Comparison of ENCODE assay signal across 1 cellular context in genomic region chr10:101062231-101063161, GRCh38.
TF ChIP-seq lines count a peak whose summit lies in the region.

No MANE protein-coding gene starts in this region.

TF ChIP-seq in K562, 482 proteins besides CTCF, POLR2A, EP300 and RAD21 (continues in another document):
- no peak for TF ChIP-seq FOXK2 (conservative IDR thresholded peaks at IDR 0.05 in 1 of 2, IDR thresholded peaks at IDR 0.05 in 1 of 2; ENCODE audit: low read depth in 2 of 2)
- TF ChIP-seq GABPA (tag; conservative IDR thresholded peaks at IDR 0.05; ENCODE audit: low read depth) = no peak
- TF ChIP-seq, protein P1, sequence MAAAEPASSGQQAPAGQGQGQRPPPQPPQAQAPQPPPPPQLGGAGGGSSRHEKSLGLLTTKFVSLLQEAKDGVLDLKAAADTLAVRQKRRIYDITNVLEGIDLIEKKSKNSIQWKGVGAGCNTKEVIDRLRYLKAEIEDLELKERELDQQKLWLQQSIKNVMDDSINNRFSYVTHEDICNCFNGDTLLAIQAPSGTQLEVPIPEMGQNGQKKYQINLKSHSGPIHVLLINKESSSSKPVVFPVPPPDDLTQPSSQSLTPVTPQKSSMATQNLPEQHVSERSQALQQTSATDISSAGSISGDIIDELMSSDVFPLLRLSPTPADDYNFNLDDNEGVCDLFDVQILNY (CRISPR knock-in tag; IDR thresholded peaks at IDR 0.05) = no peak
- TF ChIP-seq NR2C2 (CRISPR knock-in tag; IDR thresholded peaks at IDR 0.05) = peak; percentile 73; the same call in 1 of the 2 replicates
- peak; percentile 48; the same call in 1 of the 2 replicates for TF ChIP-seq NR2C2 (tag; IDR thresholded peaks at IDR 0.05)
- TF ChIP-seq NR3C1 (CRISPR knock-in tag; IDR thresholded peaks at IDR 0.05) = peak; percentile 56; the same call in 1 of the 2 replicates
- 0 out of 2 replicates have a peak, but pooled peaks have one; percentile 68 for TF ChIP-seq NR1H2 (CRISPR knock-in tag; IDR thresholded peaks at IDR 0.05)
- peak; percentile 33; the same call in 1 of the 2 replicates for TF ChIP-seq ZNF583 (CRISPR knock-in tag; IDR thresholded peaks at IDR 0.05)
- peak; percentile 25; the same call in 1 of the 2 replicates for TF ChIP-seq ZBTB49 (CRISPR knock-in tag; IDR thresholded peaks at IDR 0.05; ENCODE audit: borderline replicate concordance)
- TF ChIP-seq CHCHD3 (CRISPR knock-in tag; IDR thresholded peaks at IDR 0.05) = no peak
- TF ChIP-seq NONO (IDR thresholded peaks at IDR 0.05; ENCODE audit: low read depth in 2 of 2, low read length in 1 of 2) = peak; percentile 27 to 60; a peak in 2 of 4 replicates
- no peak for TF ChIP-seq ZNF584 (CRISPR knock-in tag; IDR thresholded peaks at IDR 0.05; ENCODE audit: low read depth)
- no peak for TF ChIP-seq C11orf30 (IDR thresholded peaks at IDR 0.05; ENCODE audit: low read depth)
- TF ChIP-seq NFE2 (IDR thresholded peaks at IDR 0.05; ENCODE audit: low read depth) = no peak
- TF ChIP-seq PRDM10 (IDR thresholded peaks at IDR 0.05; ENCODE audit: partially characterized antibody) = peak; percentile 22
- TF ChIP-seq ZFX (CRISPR knock-in tag; IDR thresholded peaks at IDR 0.05) = peak; percentile 92
- TF ChIP-seq ZNF717 (CRISPR knock-in tag; IDR thresholded peaks at IDR 0.05) = no peak
- TF ChIP-seq, protein P2, sequence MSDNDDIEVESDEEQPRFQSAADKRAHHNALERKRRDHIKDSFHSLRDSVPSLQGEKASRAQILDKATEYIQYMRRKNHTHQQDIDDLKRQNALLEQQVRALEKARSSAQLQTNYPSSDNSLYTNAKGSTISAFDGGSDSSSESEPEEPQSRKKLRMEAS (CRISPR knock-in tag; IDR thresholded peaks at IDR 0.05) = peak; percentile 89
- TF ChIP-seq FOXP4 (CRISPR knock-in tag; IDR thresholded peaks at IDR 0.05; ENCODE audit: borderline replicate concordance) = peak; percentile 82; the same call in 1 of the 2 replicates
- no peak for TF ChIP-seq POLR3G (IDR thresholded peaks at IDR 0.05; ENCODE audit: extremely low read depth, insufficient read length, insufficient replicate concordance)
- TF ChIP-seq, protein P3, sequence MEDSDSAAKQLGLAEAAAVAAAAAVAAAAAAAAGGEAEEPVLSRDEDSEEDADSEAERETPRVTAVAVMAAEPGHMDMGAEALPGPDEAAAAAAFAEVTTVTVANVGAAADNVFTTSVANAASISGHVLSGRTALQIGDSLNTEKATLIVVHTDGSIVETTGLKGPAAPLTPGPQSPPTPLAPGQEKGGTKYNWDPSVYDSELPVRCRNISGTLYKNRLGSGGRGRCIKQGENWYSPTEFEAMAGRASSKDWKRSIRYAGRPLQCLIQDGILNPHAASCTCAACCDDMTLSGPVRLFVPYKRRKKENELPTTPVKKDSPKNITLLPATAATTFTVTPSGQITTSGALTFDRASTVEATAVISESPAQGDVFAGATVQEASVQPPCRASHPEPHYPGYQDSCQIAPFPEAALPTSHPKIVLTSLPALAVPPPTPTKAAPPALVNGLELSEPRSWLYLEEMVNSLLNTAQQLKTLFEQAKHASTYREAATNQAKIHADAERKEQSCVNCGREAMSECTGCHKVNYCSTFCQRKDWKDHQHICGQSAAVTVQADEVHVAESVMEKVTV (CRISPR knock-in tag; IDR thresholded peaks at IDR 0.05) = no peak
- peak; percentile 35 for TF ChIP-seq RBBP5 (IDR thresholded peaks at IDR 0.05; ENCODE audit: borderline replicate concordance, insufficient read depth, low read length, poor library complexity, severe bottlenecking)
- peak; percentile 77 for TF ChIP-seq MTA3 (IDR thresholded peaks at IDR 0.05; ENCODE audit: borderline replicate concordance)
- TF ChIP-seq ETV6 (IDR thresholded peaks at IDR 0.05; ENCODE audit: borderline replicate concordance in 1 of 2, low read depth in 2 of 2, low read length in 1 of 2) = no peak
- TF ChIP-seq ETV6 (CRISPR knock-in tag; IDR thresholded peaks at IDR 0.05; ENCODE audit: borderline replicate concordance) = 0 out of 2 replicates have a peak, but pooled peaks have one; percentile 40
- TF ChIP-seq TAL1 (IDR thresholded peaks at IDR 0.05) = no peak; the same call in 1 of the 2 replicates
- TF ChIP-seq ZNF175 (CRISPR knock-in tag; IDR thresholded peaks at IDR 0.05; ENCODE audit: low read depth) = 0 out of 2 replicates have a peak, but pooled peaks have one; percentile 57
- TF ChIP-seq PHTF2 (CRISPR knock-in tag; IDR thresholded peaks at IDR 0.05) = no peak
- TF ChIP-seq ZNF740 (CRISPR knock-in tag; IDR thresholded peaks at IDR 0.05) = no peak
- 0 out of 4 replicates have a peak, but pooled peaks of 1 of the 2 experiments have one; percentile 16 for TF ChIP-seq ZNF740 (tag; IDR thresholded peaks at IDR 0.05)
- TF ChIP-seq, protein P4, sequence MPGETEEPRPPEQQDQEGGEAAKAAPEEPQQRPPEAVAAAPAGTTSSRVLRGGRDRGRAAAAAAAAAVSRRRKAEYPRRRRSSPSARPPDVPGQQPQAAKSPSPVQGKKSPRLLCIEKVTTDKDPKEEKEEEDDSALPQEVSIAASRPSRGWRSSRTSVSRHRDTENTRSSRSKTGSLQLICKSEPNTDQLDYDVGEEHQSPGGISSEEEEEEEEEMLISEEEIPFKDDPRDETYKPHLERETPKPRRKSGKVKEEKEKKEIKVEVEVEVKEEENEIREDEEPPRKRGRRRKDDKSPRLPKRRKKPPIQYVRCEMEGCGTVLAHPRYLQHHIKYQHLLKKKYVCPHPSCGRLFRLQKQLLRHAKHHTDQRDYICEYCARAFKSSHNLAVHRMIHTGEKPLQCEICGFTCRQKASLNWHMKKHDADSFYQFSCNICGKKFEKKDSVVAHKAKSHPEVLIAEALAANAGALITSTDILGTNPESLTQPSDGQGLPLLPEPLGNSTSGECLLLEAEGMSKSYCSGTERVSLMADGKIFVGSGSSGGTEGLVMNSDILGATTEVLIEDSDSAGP (CRISPR knock-in tag; IDR thresholded peaks at IDR 0.05) = no peak
- TF ChIP-seq, protein P5, sequence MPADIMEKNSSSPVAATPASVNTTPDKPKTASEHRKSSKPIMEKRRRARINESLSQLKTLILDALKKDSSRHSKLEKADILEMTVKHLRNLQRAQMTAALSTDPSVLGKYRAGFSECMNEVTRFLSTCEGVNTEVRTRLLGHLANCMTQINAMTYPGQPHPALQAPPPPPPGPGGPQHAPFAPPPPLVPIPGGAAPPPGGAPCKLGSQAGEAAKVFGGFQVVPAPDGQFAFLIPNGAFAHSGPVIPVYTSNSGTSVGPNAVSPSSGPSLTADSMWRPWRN (IDR thresholded peaks at IDR 0.05; ENCODE audit: low read depth) = peak; percentile 12; the same call in 1 of the 2 replicates
- TF ChIP-seq, protein P6, sequence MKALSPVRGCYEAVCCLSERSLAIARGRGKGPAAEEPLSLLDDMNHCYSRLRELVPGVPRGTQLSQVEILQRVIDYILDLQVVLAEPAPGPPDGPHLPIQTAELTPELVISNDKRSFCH (CRISPR knock-in tag; IDR thresholded peaks at IDR 0.05) = no peak
- TF ChIP-seq, protein P6 (tag; IDR thresholded peaks at IDR 0.05) = peak; percentile 36; the same call in 1 of the 2 replicates
- peak; percentile 85 for TF ChIP-seq U2AF1 (optimal IDR thresholded peaks at IDR 0.05; ENCODE audit: low read depth, low read length)
- no peak for TF ChIP-seq PYGO2 (tag; IDR thresholded peaks at IDR 0.05)
- TF ChIP-seq L3MBTL2 (IDR thresholded peaks at IDR 0.05) = peak; percentile 97
- TF ChIP-seq BRF1 (IDR thresholded peaks at IDR 0.05; ENCODE audit: borderline replicate concordance, extremely low read depth, insufficient read length) = no peak
- TF ChIP-seq CHD1 (IDR thresholded peaks at IDR 0.05; ENCODE audit: low read length) = peak; percentile 14
- no peak for TF ChIP-seq USF2 (CRISPR knock-in tag; IDR thresholded peaks at IDR 0.05)
- no peak for TF ChIP-seq HEY1 (CRISPR knock-in tag; IDR thresholded peaks at IDR 0.05; ENCODE audit: borderline replicate concordance)
- TF ChIP-seq NR2C1 (IDR thresholded peaks at IDR 0.05) = no peak
- 0 out of 2 replicates have a peak, but pooled peaks have one; percentile 37 for TF ChIP-seq NR2C1 (tag; IDR thresholded peaks at IDR 0.05)
- no peak for TF ChIP-seq NCOA1 (IDR thresholded peaks at IDR 0.05; ENCODE audit: low read depth)
- TF ChIP-seq TBP (optimal IDR thresholded peaks at IDR 0.05; ENCODE audit: low read depth, low read length) = peak; percentile 16
- TF ChIP-seq, protein P7, sequence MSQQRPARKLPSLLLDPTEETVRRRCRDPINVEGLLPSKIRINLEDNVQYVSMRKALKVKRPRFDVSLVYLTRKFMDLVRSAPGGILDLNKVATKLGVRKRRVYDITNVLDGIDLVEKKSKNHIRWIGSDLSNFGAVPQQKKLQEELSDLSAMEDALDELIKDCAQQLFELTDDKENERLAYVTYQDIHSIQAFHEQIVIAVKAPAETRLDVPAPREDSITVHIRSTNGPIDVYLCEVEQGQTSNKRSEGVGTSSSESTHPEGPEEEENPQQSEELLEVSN (IDR thresholded peaks at IDR 0.05; ENCODE audit: borderline replicate concordance in 1 of 2, extremely low read depth in 1 of 2, insufficient read depth in 1 of 2, insufficient read length in 1 of 2, low read depth in 1 of 2, low read length in 1 of 2, poor library complexity in 1 of 2, severe bottlenecking in 1 of 2) = peak; percentile 93 to 97
- no peak for TF ChIP-seq KLF16 (IDR thresholded peaks at IDR 0.05)
- 0 out of 2 replicates have a peak, but pooled peaks have one; percentile 72 for TF ChIP-seq FOXK1 (CRISPR knock-in tag; IDR thresholded peaks at IDR 0.05; ENCODE audit: borderline replicate concordance)
- peak; percentile 39 for TF ChIP-seq BRD9 (IDR thresholded peaks at IDR 0.05; ENCODE audit: low read depth, partially characterized antibody)
